In the genomic region with DNA sequence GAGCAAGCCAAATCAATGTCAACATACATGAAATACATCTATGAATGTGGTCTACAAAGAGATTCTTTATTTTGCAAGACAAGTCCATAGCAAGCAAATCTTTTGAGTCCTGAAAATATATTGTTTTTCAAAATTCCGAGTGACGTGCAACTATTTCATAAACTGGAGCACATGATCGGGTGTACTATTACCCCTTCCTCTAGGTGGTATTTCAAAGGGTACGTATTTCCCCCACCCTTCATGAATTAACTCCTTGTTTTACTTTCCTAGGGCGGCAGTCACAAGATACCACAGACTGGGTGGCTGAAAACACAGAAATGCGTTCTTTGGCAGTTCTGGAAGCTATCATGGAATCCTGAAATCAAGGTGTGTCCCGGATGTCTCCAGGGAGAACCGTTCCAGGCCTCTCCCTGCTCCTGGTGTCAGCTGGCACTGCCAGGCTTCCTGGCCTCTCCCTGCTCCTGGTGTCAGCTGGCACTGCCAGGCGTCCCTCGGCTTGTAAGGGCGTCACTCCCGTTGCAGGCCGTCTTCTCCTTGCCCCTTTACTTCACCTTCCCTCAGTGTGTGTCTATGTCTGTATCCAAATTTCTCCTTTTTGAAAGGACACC, we compare ENCODE assay signal across 28 cellular contexts. TPM values are rescaled to one million over a fixed set of nuclear protein-coding genes. Genes with fewer than 3 reads are reported as not detected.
DNase-seq lines count a peak whose midpoint lies in the region; ATAC-seq, FAIRE-seq and TF ChIP-seq lines count a peak whose summit lies in the region.
"Had no signal": no experiment of that assay in that cellular context is flagged by ENCODE, and none has a peak within 500 bp of the region (broad histone marks: within the 10 kb centered on the region; RNA-seq: fewer than 3 reads in every experiment).

No MANE protein-coding gene starts in this region.

- POLR2A ChIA-PET in HepG2 (lab: Yijun Ruan, JAX), result no interaction called here

- no peak for DNase-seq in HepG2 (ENCODE audit: low spot score)
- DNase-seq in right lobe of liver, result no peak
- DNase-seq in foreskin keratinocyte, result no peak
- DNase-seq in activated T-helper 2 cell treated with anti-CD3 and anti-CD28 coated beads, Interferon-gamma antibody, Interleukin-2, Interleukin-4, amounts not matched to agents 10 μg/mL and 5 μg/mL and 100 μg/mL, durations not matched to agents 14 hours and 24 hours and 36 hours (ENCODE audit: low spot score), result no peak
- no peak for DNase-seq in putamen (ENCODE audit: low spot score)
- DNase-seq: activated CD4-positive, alpha-beta T cell treated with anti-CD3 and anti-CD28 coated beads, Interleukin-2, amount 10 ng/mL, durations not matched to agents 24 days and 14 days; activated CD8-positive, alpha-beta memory T cell treated with anti-CD3 and anti-CD28 coated beads, Interleukin-2, amount 50 U/mL, for 4 hours; activated effector memory CD4-positive, alpha-beta T cell treated with anti-CD3 and anti-CD28 coated beads, Interleukin-2, amount 50 U/mL, for 16 hours; adrenal gland; dermis blood vessel endothelial cell; gastrocnemius medialis; KBM-7; NCI-H1930; NCI-H345; RPMI8226; stimulated activated CD4-positive, alpha-beta T cell treated with anti-CD3 and anti-CD28 coated beads, Interleukin-2, amount 100 ng/mL, for 48 hours; stimulated activated naive CD8-positive, alpha-beta T cell treated with anti-CD3 and anti-CD28 coated beads, Interleukin-15, amount 100 ng/mL, for 72 hours; T-helper 1 cell had no signal

- H3K36me3 ChIP-seq in HepG2 (replicated peaks in 1 of 2; ENCODE audit: control insufficient read depth in 1 of 2, insufficient read depth in 2 of 2, low read length in 2 of 2) (no peaks in the 10 kb centered on the region), right lobe of liver (no peaks in the 10 kb centered on the region), mucosa of rectum (ENCODE audit: control insufficient read depth in 2 of 2, insufficient read depth in 2 of 2, low read length in 2 of 2) (no peaks in the 10 kb centered on the region)
- H3K36me3 ChIP-seq: adrenal gland, BLaER1, gastrocnemius medialis, pancreas had no signal

- H3K27ac Mint-ChIP-seq in activated T-helper 2 cell treated with anti-CD3 and anti-CD28 coated beads, Interferon-gamma antibody, Interleukin-2, Interleukin-4, amounts not matched to agents 10 μg/mL and 5 μg/mL and 100 μg/mL, durations not matched to agents 14 hours and 24 hours and 36 hours, result no peak overlapping the region
- H3K27ac Mint-ChIP-seq: activated CD4-positive, alpha-beta T cell treated with anti-CD3 and anti-CD28 coated beads, Interleukin-2, amount 10 ng/mL, durations not matched to agents 24 days and 14 days had no signal

- no peak for FAIRE-seq in HepG2 (lab: Jason Lieb, UNC)
- FAIRE-seq: bronchial epithelial cell, D721Med, pancreas, urothelium cell line had no signal

- intact Hi-C loops in HepG2 (cut with micrococcal nuclease; ENCODE audit: unreplicated experiment), result loop anchor here (2.0 kb wide), 1 partner anchor 33 kb away; no protein-coding TSS in a partner anchor
- intact Hi-C loops in right lobe of liver (cut with DNase I), result no loop called here
- intact Hi-C loops in activated T-helper 2 cell treated with anti-CD3 and anti-CD28 coated beads, Interferon-gamma antibody, Interleukin-2, Interleukin-4, amounts not matched to agents 10 μg/mL and 5 μg/mL and 100 μg/mL, durations not matched to agents 14 hours and 24 hours and 36 hours (cut with micrococcal nuclease), result no loop called here

- H2AFZ ChIP-seq in HepG2 (ENCODE audit: low read length), result no peak overlapping the region

- H3K79me2 ChIP-seq in HepG2 (ENCODE audit: insufficient read depth, low read length), result no peaks in the 10 kb centered on the region

- peak overlapping the region; percentile 98 for H3K4me2 ChIP-seq in HepG2 (ENCODE audit: low read depth, low read length)
- H3K4me2 ChIP-seq: BLaER1 had no signal

- TF ChIP-seq POLR2A in HepG2 (IDR thresholded peaks at IDR 0.05; ENCODE audit: insufficient read depth in 1 of 2, low read depth in 2 of 2, low read length in 2 of 2) (no peak), right lobe of liver (IDR thresholded peaks at IDR 0.05) (no peak)

- WGBS in HepG2 (ENCODE audit: low lambda C conversion rate), result 55% methylated on average over 13 of the region's 13 CpGs
- WGBS in right lobe of liver (ENCODE audit: insufficient coverage, low coverage, low lambda C conversion rate, missing lambda C conversion rate), result 69% methylated on average over 8 of the region's 13 CpGs

- no peaks in the 10 kb centered on the region for H3K9me3 ChIP-seq in HepG2 (ENCODE audit: low read length)
- H3K9me3 ChIP-seq in right lobe of liver, result no peaks in the 10 kb centered on the region
- H3K9me3 ChIP-seq in mucosa of rectum (ENCODE audit: control insufficient read depth in 2 of 2, low read length in 2 of 2), result no peaks in the 10 kb centered on the region
- H3K9me3 ChIP-seq: adrenal gland, BLaER1, gastrocnemius medialis, pancreas had no signal

- no peaks in the 10 kb centered on the region for H3K36me3 Mint-ChIP-seq in activated T-helper 2 cell treated with anti-CD3 and anti-CD28 coated beads, Interferon-gamma antibody, Interleukin-2, Interleukin-4, amounts not matched to agents 10 μg/mL and 5 μg/mL and 100 μg/mL, durations not matched to agents 14 hours and 24 hours and 36 hours (ENCODE audit: low read depth)

- no peak for TF ChIP-seq RAD21 in HepG2 (CRISPR knock-in tag; IDR thresholded peaks at IDR 0.05)

- H3K9me3 Mint-ChIP-seq in activated T-helper 2 cell treated with anti-CD3 and anti-CD28 coated beads, Interferon-gamma antibody, Interleukin-2, Interleukin-4, amounts not matched to agents 10 μg/mL and 5 μg/mL and 100 μg/mL, durations not matched to agents 14 hours and 24 hours and 36 hours, result peaks cover 12% of the 10 kb centered on the region
- H3K9me3 Mint-ChIP-seq: activated CD4-positive, alpha-beta T cell treated with anti-CD3 and anti-CD28 coated beads, Interleukin-2, amount 10 ng/mL, durations not matched to agents 24 days and 14 days had no signal

- TF ChIP-seq EP300 in HepG2 (IDR thresholded peaks at IDR 0.05; ENCODE audit: low read depth in 2 of 2, low read length in 2 of 2) (no peak), HepG2 (CRISPR knock-in tag; IDR thresholded peaks at IDR 0.05; ENCODE audit: borderline replicate concordance) (no peak)

- no peaks in the 10 kb centered on the region for H3K27me3 ChIP-seq in HepG2 (ENCODE audit: control insufficient read depth in 1 of 2, insufficient read depth in 2 of 2, low read length in 2 of 2)
- H3K27me3 ChIP-seq in right lobe of liver, result no peaks in the 10 kb centered on the region
- no peaks in the 10 kb centered on the region for H3K27me3 ChIP-seq in foreskin keratinocyte
- peaks cover 0 to 4% of the 10 kb centered on the region in 2 donors for H3K27me3 ChIP-seq in mucosa of rectum (ENCODE audit: control insufficient read depth in 2 of 2, insufficient read depth in 2 of 2, low read length in 2 of 2)
- H3K27me3 ChIP-seq: adrenal gland, BLaER1, pancreas had no signal

- H3K9ac ChIP-seq in HepG2 (ENCODE audit: insufficient read depth, low read depth, low read length) (peak overlapping the region; percentile 83; the same call in 1 of the 2 replicates), mucosa of rectum (ENCODE audit: low read depth in 1 of 2, low read length in 2 of 2) (peak overlapping the region in 1 of 2 donors; percentile 28)
- H3K9ac ChIP-seq: BLaER1 had no signal

- peaks cover 13% of the 10 kb centered on the region for H3K4me1 Mint-ChIP-seq in activated T-helper 2 cell treated with anti-CD3 and anti-CD28 coated beads, Interferon-gamma antibody, Interleukin-2, Interleukin-4, amounts not matched to agents 10 μg/mL and 5 μg/mL and 100 μg/mL, durations not matched to agents 14 hours and 24 hours and 36 hours (ENCODE audit: low read depth)

- ATAC-seq in HepG2 (no peak), right lobe of liver (no peak), foreskin keratinocyte (no peak), HG02840 (IDR thresholded peaks at IDR 0.05; ENCODE audit: low FRiP score, unreplicated experiment) (no peak), GM18873 (IDR thresholded peaks at IDR 0.05; ENCODE audit: low FRiP score, unreplicated experiment) (no peak)
- ATAC-seq: gastrocnemius medialis; HCT116; pancreas; stimulated activated naive CD8-positive, alpha-beta T cell treated with anti-CD3 and anti-CD28 coated beads, Interleukin-15, amount 100 ng/mL, for 72 hours had no signal

- H3K27ac ChIP-seq in HepG2 (ENCODE audit: extremely low read length, insufficient read depth, low read length) (peak overlapping the region; percentile 63), right lobe of liver (no peak overlapping the region), foreskin keratinocyte (peak overlapping the region; percentile 38), mucosa of rectum (ENCODE audit: low read depth in 2 of 2, low read length in 2 of 2) (peak overlapping the region; percentile 63 to 74)
- H3K27ac ChIP-seq: adrenal gland, BLaER1, gastrocnemius medialis had no signal

- in situ Hi-C loops in HepG2 (cut with HindIII; ENCODE audit: extremely low pct_ligation_motif_present, low pct_unique_long_range_greater_than_20kb), result no loop called here

- H3K4me3 ChIP-seq in HepG2 (replicated peaks in 1 of 3; ENCODE audit: insufficient read depth in 1 of 3, low read depth in 2 of 3, low read length in 3 of 3) (peak overlapping the region; percentile 26 to 38 (median 38); a peak in 3 of 6 replicates), right lobe of liver (no peak overlapping the region), mucosa of rectum (ENCODE audit: low read length in 2 of 2) (no peak overlapping the region)
- H3K4me3 ChIP-seq: adrenal gland, BLaER1, gastrocnemius medialis, pancreas had no signal

- H3K27me3 Mint-ChIP-seq in activated T-helper 2 cell treated with anti-CD3 and anti-CD28 coated beads, Interferon-gamma antibody, Interleukin-2, Interleukin-4, amounts not matched to agents 10 μg/mL and 5 μg/mL and 100 μg/mL, durations not matched to agents 14 hours and 24 hours and 36 hours (ENCODE audit: low read depth), result peaks cover 27% of the 10 kb centered on the region

- no peaks in the 10 kb centered on the region for H4K20me1 ChIP-seq in HepG2 (ENCODE audit: insufficient read depth, low read length)
- H4K20me1 ChIP-seq: BLaER1 had no signal

- TF ChIP-seq CTCF in HepG2 (CRISPR knock-in tag; IDR thresholded peaks at IDR 0.05) (no peak), right lobe of liver (IDR thresholded peaks at IDR 0.05) (no peak), foreskin keratinocyte (conservative IDR thresholded peaks at IDR 0.05) (no peak)

- H3K4me3 Mint-ChIP-seq in activated T-helper 2 cell treated with anti-CD3 and anti-CD28 coated beads, Interferon-gamma antibody, Interleukin-2, Interleukin-4, amounts not matched to agents 10 μg/mL and 5 μg/mL and 100 μg/mL, durations not matched to agents 14 hours and 24 hours and 36 hours (ENCODE audit: low read depth), result no peak overlapping the region
- H3K4me3 Mint-ChIP-seq: activated CD4-positive, alpha-beta T cell treated with anti-CD3 and anti-CD28 coated beads, Interleukin-2, amount 10 ng/mL, durations not matched to agents 24 days and 14 days; stimulated activated naive CD8-positive, alpha-beta T cell treated with anti-CD3 and anti-CD28 coated beads, Interleukin-15, amount 100 ng/mL, for 72 hours had no signal

- no TSS peak for BruUV-seq in HepG2 (replicated peaks; lab: Mats Ljungman, UMichigan)

- CTCF ChIA-PET in HepG2 (lab: Yijun Ruan, JAX; ENCODE audit: low intra/inter-chr PET ratio, low total read pairs), result no interaction called here

- H3K4me1 ChIP-seq in HepG2 (ENCODE audit: insufficient read depth, low read length) (peaks cover 83% of the 10 kb centered on the region), right lobe of liver (peaks cover 0 to 25% (median 5%) of the 10 kb centered on the region in 4 donors), foreskin keratinocyte (peaks cover 34% of the 10 kb centered on the region), mucosa of rectum (ENCODE audit: control insufficient read depth in 2 of 2, insufficient read depth in 2 of 2, low read length in 2 of 2) (peaks cover 39 to 62% of the 10 kb centered on the region in 2 donors)
- H3K4me1 ChIP-seq: adrenal gland, gastrocnemius medialis had no signal

RNA-seq across cellular contexts. Expression of a gene that starts 55.3 kb away (rescaled TPM):
- 4.9 and 5.3 TPM in 2 replicates for total RNA-seq in HepG2 (2016; rRNA removed; fragmentation: Illumina TruSeq; extraction: Trizol)
- 0.51 and 0.71 TPM in 2 replicates for total RNA-seq in HepG2 (2016; cell fraction: cytosol; rRNA removed; fragmentation: Illumina TruSeq; extraction: Trizol; ENCODE audit: low read depth)
- total RNA-seq in HepG2 (2016; cell fraction: insoluble cytoplasmic fraction; rRNA removed; fragmentation: Illumina TruSeq; extraction: Trizol), result 4.4 and 5.2 TPM in 2 replicates
- total RNA-seq in HepG2 (2016; cell fraction: membrane; rRNA removed; fragmentation: Illumina TruSeq; extraction: Trizol), result 2.1 and 2.3 TPM in 2 replicates
- 3.5 and 4.3 TPM in 2 replicates for total RNA-seq in HepG2 (2016; cell fraction: nucleus; rRNA removed; fragmentation: Illumina TruSeq; extraction: Trizol)
- polyA plus RNA-seq in HepG2 (2011; rRNA removed), result 3.1 and 3.7 TPM in 2 replicates
- 2.8 TPM in 2 replicates for polyA plus RNA-seq in HepG2 (2011; cell fraction: cytosol; rRNA removed)
- polyA plus RNA-seq in HepG2 (2011; cell fraction: nucleus; rRNA removed), result 11.6 and 15.3 TPM in 2 replicates
- 5.1 and 8.2 TPM in 2 replicates for polyA plus RNA-seq in HepG2 (2012)
- polyA plus RNA-seq in HepG2 (2016; cell fraction: cytosol; fragmentation: Illumina TruSeq; extraction: Trizol; ENCODE audit: low read depth), result 0.29 and 0.38 TPM in 2 replicates
- 3.7 and 4.2 TPM in 2 replicates for polyA plus RNA-seq in HepG2 (2016; cell fraction: insoluble cytoplasmic fraction; fragmentation: Illumina TruSeq; extraction: Trizol; ENCODE audit: low read depth)
- 0.65 and 1.0 TPM in 2 replicates for polyA plus RNA-seq in HepG2 (2016; cell fraction: membrane; fragmentation: Illumina TruSeq; extraction: Trizol; ENCODE audit: low read depth)
- 6.2 and 7.7 TPM in 2 replicates for polyA plus RNA-seq in HepG2 (2016; cell fraction: nucleus; fragmentation: Illumina TruSeq; extraction: Trizol; ENCODE audit: insufficient read depth, low read depth)
- 0.70 and 14.5 TPM in 2 replicates for polyA minus RNA-seq in HepG2 (2011; rRNA and poly(A)+ RNA removed; ENCODE audit: low replicate concordance)
- 6.3 and 8.3 TPM in 2 replicates for polyA minus RNA-seq in HepG2 (2011; cell fraction: cytosol; rRNA and poly(A)+ RNA removed)
- 4.6 and 8.5 TPM in 2 replicates for polyA minus RNA-seq in HepG2 (2011; cell fraction: nucleus; rRNA and poly(A)+ RNA removed)
- total RNA-seq in right lobe of liver, result 10 to 100 TPM in 5 of 6 experiments, 1 to 10 TPM in 1; 6.7 to 18.7 (median 12.7) TPM
- 33.2 and 40.9 TPM in 2 replicates for total RNA-seq in foreskin keratinocyte
- 18.9 and 23.8 TPM in 2 replicates for polyA plus RNA-seq in foreskin keratinocyte
- total RNA-seq in activated T-helper 2 cell treated with anti-CD3 and anti-CD28 coated beads, Interferon-gamma antibody, Interleukin-2, Interleukin-4, amounts not matched to agents 10 μg/mL and 5 μg/mL and 100 μg/mL, durations not matched to agents 14 hours and 24 hours and 36 hours, result not detected in 2 replicates
- total RNA-seq: activated CD4-positive, alpha-beta T cell treated with anti-CD3 and anti-CD28 coated beads, Interleukin-2, amount 10 ng/mL, durations not matched to agents 24 days and 14 days; G401 had no signal

Comparison
In these comparisons a context has a peak if more than half of its experiments do, and no peak if none do; other contexts are left out.
1. H3K27ac ChIP-seq: peak in HepG2 (single experiment), foreskin keratinocyte (single experiment) and mucosa of rectum (2 of 2); none in right lobe of liver (0 of 3).
2. H3K4me3 ChIP-seq: peak in HepG2 (3 of 3); none in right lobe of liver (0 of 3) and mucosa of rectum (0 of 2).